33 cellular contexts compared by ENCODE assay signal in the genomic region with DNA sequence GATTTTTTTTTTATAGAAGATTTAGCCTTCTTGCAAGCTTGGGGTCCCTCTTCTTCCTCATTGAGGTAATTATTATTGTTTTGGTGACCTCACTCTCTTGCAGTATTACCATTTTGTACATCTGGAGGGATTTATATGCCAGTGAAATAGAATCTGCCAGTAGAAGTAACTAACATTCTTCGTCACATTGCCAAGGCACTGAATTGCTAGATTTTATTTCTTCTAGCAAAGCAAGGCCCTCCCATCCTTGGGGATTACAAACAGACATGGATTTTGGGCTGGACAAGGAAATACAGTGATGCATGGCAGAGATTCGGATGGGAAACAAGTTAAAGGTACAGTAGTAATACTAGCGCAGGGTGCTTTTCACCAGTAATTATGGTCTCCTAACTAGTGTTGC. TPM values are rescaled to one million over a fixed set of nuclear protein-coding genes. Genes with fewer than 3 reads are reported as not detected.
"Had no signal": no experiment of that assay in that cellular context is flagged by ENCODE, and none has a peak within 500 bp of the region (broad histone marks: within the 10 kb centered on the region; RNA-seq: fewer than 3 reads in every experiment).

No MANE protein-coding gene starts in this region.

- H3K27ac Mint-ChIP-seq: activated CD8-positive, alpha-beta T cell treated with anti-CD3 and anti-CD28 coated beads, Interleukin-2, amount 10 ng/mL, durations not matched to agents 7 days and 5 days; activated naive CD4-positive, alpha-beta T cell treated with anti-CD3 and anti-CD28 coated beads, Interleukin-2, amount 10 ng/mL, durations not matched to agents 7 days and 5 days; activated naive CD8-positive, alpha-beta T cell; activated naive CD8-positive, alpha-beta T cell treated with anti-CD3 and anti-CD28 coated beads, Interleukin-2, amount 50 U/mL, for 24 hours; IgD-negative memory B cell had no signal

- DNase-seq: activated CD4-positive, alpha-beta T cell treated with anti-CD3 and anti-CD28 coated beads for 1 hour; activated CD4-positive, alpha-beta T cell treated with anti-CD3 and anti-CD28 coated beads for 48 hours; activated CD4-positive, alpha-beta T cell treated with anti-CD3 and anti-CD28 coated beads, Interleukin-2, amount 50 U/mL, for 4 hours; activated CD4-positive, CD25-positive, alpha-beta regulatory T cell; activated CD8-positive, alpha-beta memory T cell treated with anti-CD3 and anti-CD28 coated beads, Interleukin-2, amount 50 U/mL, for 4 hours; activated CD8-positive, alpha-beta T cell treated with anti-CD3 and anti-CD28 coated beads, Interleukin-2, amount 10 ng/mL, durations not matched to agents 7 days and 5 days; activated effector memory CD4-positive, alpha-beta T cell treated with Interleukin-2 at 50 U/mL for 16 hours; activated naive CD4-positive, alpha-beta T cell treated with anti-CD3 and anti-CD28 coated beads, Interleukin-2, amount 10 ng/mL, durations not matched to agents 7 days and 5 days; activated naive CD8-positive, alpha-beta T cell treated with anti-CD3 and anti-CD28 coated beads, Interleukin-2, amount 50 U/mL, for 24 hours; activated T-cell treated with anti-CD3 and anti-CD28 coated beads, Interleukin-2, amount 50 U/mL, for 48 hours; anterior cingulate cortex; Karpas-422; KBM-7; NCI-H1105; NCI-H1436; NCI-H1694; NCI-H1930; NCI-H2081 treated with DMSO at 0.1 percent for 48 hours; NCI-H226; NCI-H446 treated with DMSO at 0.1 percent for 48 hours; NCI-H524; SIG-M5; T-helper 1 cell; T-helper 2 cell; T1000; WERI-Rb-1 had no signal

- H3K4me3 Mint-ChIP-seq: activated CD8-positive, alpha-beta T cell treated with anti-CD3 and anti-CD28 coated beads, Interleukin-2, amount 10 ng/mL, durations not matched to agents 7 days and 5 days; activated naive CD4-positive, alpha-beta T cell treated with anti-CD3 and anti-CD28 coated beads, Interleukin-2, amount 10 ng/mL, durations not matched to agents 7 days and 5 days; activated naive CD8-positive, alpha-beta T cell; activated naive CD8-positive, alpha-beta T cell treated with anti-CD3 and anti-CD28 coated beads, Interleukin-2, amount 50 U/mL, for 24 hours had no signal

- H3K9me3 Mint-ChIP-seq: activated naive CD4-positive, alpha-beta T cell treated with anti-CD3 and anti-CD28 coated beads, Interleukin-2, amount 10 ng/mL, durations not matched to agents 7 days and 5 days; activated naive CD8-positive, alpha-beta T cell treated with anti-CD3 and anti-CD28 coated beads, Interleukin-2, amount 50 U/mL, for 24 hours; brain; IgD-negative memory B cell had no signal

- H3K36me3 ChIP-seq: WERI-Rb-1 had no signal

- H3K4me1 Mint-ChIP-seq: activated naive CD4-positive, alpha-beta T cell treated with anti-CD3 and anti-CD28 coated beads, Interleukin-2, amount 10 ng/mL, durations not matched to agents 7 days and 5 days; activated naive CD8-positive, alpha-beta T cell treated with anti-CD3 and anti-CD28 coated beads, Interleukin-2, amount 50 U/mL, for 24 hours; IgD-negative memory B cell had no signal

- H3K27ac ChIP-seq: WERI-Rb-1 had no signal

- H3K36me3 Mint-ChIP-seq: activated naive CD4-positive, alpha-beta T cell treated with anti-CD3 and anti-CD28 coated beads, Interleukin-2, amount 10 ng/mL, durations not matched to agents 7 days and 5 days; activated naive CD8-positive, alpha-beta T cell had no signal

RNA-seq across cellular contexts. Expression of gene ADAMTS15, which starts 7.8 kb away (rescaled TPM):
- total RNA-seq: SK-MEL-5 had no signal

RNA-seq across cellular contexts. Expression of gene ADAMTS8, which starts 27.9 kb away (rescaled TPM):
- total RNA-seq: activated CD8-positive, alpha-beta T cell treated with anti-CD3 and anti-CD28 coated beads, Interleukin-2, amount 10 ng/mL, durations not matched to agents 7 days and 5 days; bronchial epithelial cell; MCF 10A; RPMI7951 had no signal
